Comparison of ENCODE assay signal across 17 cellular contexts in the genomic region with DNA sequence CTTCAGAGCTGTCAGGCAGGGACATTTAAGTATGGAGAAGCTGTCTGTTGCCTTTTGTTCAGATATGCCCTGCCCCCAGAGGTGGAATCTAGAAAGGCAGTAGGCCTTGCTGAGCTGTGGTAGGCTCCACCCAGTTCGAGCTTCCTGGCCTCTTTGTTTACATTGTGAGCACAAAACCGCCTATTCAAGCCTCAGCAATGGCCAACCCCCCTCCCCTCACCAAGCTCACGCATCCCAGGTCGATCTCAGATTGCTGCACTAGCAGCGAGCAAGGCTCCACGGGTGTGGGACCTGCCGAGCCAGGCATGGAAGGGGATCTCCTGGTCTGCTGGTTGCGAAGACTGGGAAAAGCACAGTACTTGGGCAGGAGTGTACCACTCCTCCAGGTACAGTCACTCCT. TPM values are rescaled to one million over a fixed set of nuclear protein-coding genes. Genes with fewer than 3 reads are reported as not detected.
DNase-seq lines count a peak whose midpoint lies in the region; TF ChIP-seq lines count a peak whose summit lies in the region.
"Had no signal": no experiment of that assay in that cellular context is flagged by ENCODE, and none has a peak within 500 bp of the region (broad histone marks: within the 10 kb centered on the region; RNA-seq: fewer than 3 reads in every experiment).

No MANE protein-coding gene starts in this region.

- TF ChIP-seq EP300 in suprapubic skin (IDR thresholded peaks at IDR 0.05) = no peak

- DNase-seq in stimulated activated CD4-positive, alpha-beta T cell treated with anti-CD3 and anti-CD28 coated beads, Interleukin-15, amount 100 ng/mL, for 24 hours = peak; percentile 9
- DNase-seq in stimulated activated CD4-positive, alpha-beta T cell treated with anti-CD3 and anti-CD28 coated beads, Interleukin-4, amount 100 ng/mL, for 4 hours = no peak
- peak; percentile 0 for DNase-seq in central memory CD4-positive, alpha-beta T cell
- DNase-seq in suprapubic skin (ENCODE audit: low spot score in 2 of 2) = no peak
- no peak for DNase-seq in germinal center (ENCODE audit: low spot score)
- no peak for DNase-seq in NCI-H345 (lab: John Stamatoyannopoulos, UW)
- DNase-seq: activated naive CD8-positive, alpha-beta T cell treated with anti-CD3 and anti-CD28 coated beads, Interleukin-2, amount 10 ng/mL, durations not matched to agents 7 days and 5 days; dorsolateral prefrontal cortex; mammary epithelial cell; NCI-H1105; NCI-H2081; NK-92 treated with Interleukin-12 subunit alpha and Interleukin-12 subunit beta, amount 100 ng/mL, for 24 hours; nucleus accumbens; SJCRH30; stimulated activated naive B cell treated with anti-CD40 and anti-IgM and Interleukin-4, amounts not matched to agents 10 μg/mL and 1 μg/mL and 100 μg/mL, for 72 hours had no signal

- TF ChIP-seq POLR2A in suprapubic skin (IDR thresholded peaks at IDR 0.05) = no peak

- no peak for TF ChIP-seq CTCF in suprapubic skin (IDR thresholded peaks at IDR 0.05)

- H3K4me3 ChIP-seq in HUES6 (ENCODE audit: low read depth, low read length) (peak overlapping the region; percentile 20; the same call in 1 of the 2 replicates), suprapubic skin (no peak overlapping the region)
- H3K4me3 ChIP-seq: dorsolateral prefrontal cortex, SJCRH30, thoracic aorta had no signal

- WGBS in suprapubic skin = 56% methylated on average over 3 of the region's 8 CpGs

- H3K9me3 ChIP-seq in HUES6 (ENCODE audit: control insufficient read depth, insufficient read depth, low read depth, low read length) (peaks cover 31% of the 10 kb centered on the region), suprapubic skin (no peaks in the 10 kb centered on the region)
- H3K9me3 ChIP-seq: SJCRH30, thoracic aorta had no signal

- H3K27ac ChIP-seq in HUES6 (ENCODE audit: low read depth, low read length) = no peak overlapping the region
- no peak overlapping the region for H3K27ac ChIP-seq in suprapubic skin
- H3K27ac ChIP-seq: dorsolateral prefrontal cortex, SJCRH30, thoracic aorta had no signal

- H3K9ac ChIP-seq in HUES6 (ENCODE audit: low read length) = no peak overlapping the region

- H3K4me1 ChIP-seq in HUES6 (ENCODE audit: control insufficient read depth, insufficient read depth, low read length) = peaks cover 4% of the 10 kb centered on the region
- H3K4me1 ChIP-seq in suprapubic skin = no peaks in the 10 kb centered on the region
- H3K4me1 ChIP-seq: SJCRH30 had no signal

- H3K36me3 ChIP-seq in HUES6 (ENCODE audit: control insufficient read depth, insufficient read depth, low read length) = no peaks in the 10 kb centered on the region; the same call in 1 of the 2 replicates
- H3K36me3 ChIP-seq in suprapubic skin = no peaks in the 10 kb centered on the region
- H3K36me3 ChIP-seq: SJCRH30, thoracic aorta had no signal

- no peaks in the 10 kb centered on the region for H3K27me3 ChIP-seq in HUES6 (ENCODE audit: control insufficient read depth, insufficient read depth, low read length)
- no peaks in the 10 kb centered on the region for H3K27me3 ChIP-seq in suprapubic skin
- H3K27me3 ChIP-seq: SJCRH30 had no signal

RNA-seq across cellular contexts. Expression of a gene that starts 59.3 kb away (rescaled TPM):
- 1 to 10 TPM; 1.9 to 6.2 (median 3.7) TPM for total RNA-seq in suprapubic skin

Comparison
In these comparisons a context has a peak if more than half of its experiments do, and no peak if none do; other contexts are left out.
1. DNase-seq: peak in stimulated activated CD4-positive, alpha-beta T cell treated with anti-CD3 and anti-CD28 coated beads, Interleukin-15, amount 100 ng/mL, for 24 hours (single experiment) and central memory CD4-positive, alpha-beta T cell (single experiment); none in stimulated activated CD4-positive, alpha-beta T cell treated with anti-CD3 and anti-CD28 coated beads, Interleukin-4, amount 100 ng/mL, for 4 hours (0 of 2), suprapubic skin (0 of 2), germinal center (single experiment) and NCI-H345 (single experiment).